34 cellular contexts compared by ENCODE assay signal in the genomic region with DNA sequence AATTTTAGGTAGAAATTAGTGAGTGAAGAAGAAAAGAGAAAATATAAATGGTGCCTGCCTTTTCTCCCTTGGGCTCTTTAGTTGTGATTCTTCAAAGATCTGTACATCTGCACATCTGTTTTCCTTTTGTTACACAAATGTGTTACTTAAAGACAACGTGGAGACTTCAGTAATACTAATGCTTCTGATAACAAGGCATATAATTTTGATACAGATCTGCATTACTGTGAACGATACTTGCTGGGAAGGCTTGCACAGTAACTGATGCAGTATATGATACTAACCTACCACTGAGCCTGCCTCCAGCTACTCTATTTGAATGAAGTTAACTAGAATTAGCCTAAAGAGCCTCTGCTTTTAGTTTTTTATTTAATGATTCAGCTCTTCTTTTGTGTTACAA.
"Had no signal": no experiment of that assay in that cellular context is flagged by ENCODE, and none has a peak within 500 bp of the region (broad histone marks: within the 10 kb centered on the region; RNA-seq: fewer than 3 reads in every experiment).

No MANE protein-coding gene starts in this region.

- H3K4me1 Mint-ChIP-seq: activated CD4-positive, alpha-beta memory T cell treated with anti-CD3 and anti-CD28 coated beads, Interleukin-2, amount 10 ng/mL, durations not matched to agents 7 days and 5 days; activated CD4-positive, alpha-beta T cell treated with anti-CD3 and anti-CD28 coated beads for 36 hours; activated CD4-positive, alpha-beta T cell treated with anti-CD3 and anti-CD28 coated beads, Interleukin-2, amount 10 ng/mL, durations not matched to agents 7 days and 5 days; activated CD8-positive, alpha-beta memory T cell treated with anti-CD3 and anti-CD28 coated beads, Interleukin-2, amount 10 ng/mL, durations not matched to agents 7 days and 5 days; activated naive CD8-positive, alpha-beta T cell treated with anti-CD3 and anti-CD28 coated beads for 36 hours had no signal

- DNase-seq: activated CD4-positive, alpha-beta memory T cell treated with anti-CD3 and anti-CD28 coated beads, Interleukin-2, amount 10 ng/mL, durations not matched to agents 7 days and 5 days; activated CD4-positive, alpha-beta T cell treated with anti-CD3 and anti-CD28 coated beads for 1 hour; activated CD4-positive, alpha-beta T cell treated with anti-CD3 and anti-CD28 coated beads for 36 hours; activated CD4-positive, alpha-beta T cell treated with anti-CD3 and anti-CD28 coated beads for 48 hours; activated CD4-positive, alpha-beta T cell treated with anti-CD3 and anti-CD28 coated beads, Interleukin-2, amount 10 ng/mL, durations not matched to agents 7 days and 5 days; activated CD4-positive, alpha-beta T cell treated with anti-CD3 and anti-CD28 coated beads, Interleukin-2, amount 50 U/mL, for 48 hours; activated CD4-positive, CD25-positive, alpha-beta regulatory T cell; activated CD8-positive, alpha-beta memory T cell treated with anti-CD3 and anti-CD28 coated beads for 24 hours; activated CD8-positive, alpha-beta memory T cell treated with anti-CD3 and anti-CD28 coated beads, Interleukin-2, amount 10 ng/mL, durations not matched to agents 7 days and 5 days; activated CD8-positive, alpha-beta memory T cell treated with anti-CD3 and anti-CD28 coated beads, Interleukin-2, amount 50 U/mL, for 48 hours; activated CD8-positive, alpha-beta T cell treated with anti-CD3 and anti-CD28 coated beads, Interleukin-2, amount 10 ng/mL, durations not matched to agents 7 days and 5 days; activated effector memory CD4-positive, alpha-beta T cell treated with Interleukin-2 at 50 U/mL for 16 hours; activated gamma-delta T cell treated with Interleukin-2 at 50 U/mL for 16 hours; activated naive CD4-positive, alpha-beta T cell; activated naive CD4-positive, alpha-beta T cell treated with anti-CD3 and anti-CD28 coated beads for 36 hours; activated naive CD4-positive, alpha-beta T cell treated with anti-CD3 and anti-CD28 coated beads, Interleukin-2, amount 50 U/mL, for 16 hours; activated naive CD8-positive, alpha-beta T cell treated with anti-CD3 and anti-CD28 coated beads for 36 hours; activated T-cell treated with anti-CD3 and anti-CD28 coated beads, Interleukin-2, amount 50 U/mL, for 24 hours; activated T-cell treated with anti-CD3 and anti-CD28 coated beads, Interleukin-2, amount 50 U/mL, for 48 hours; adrenal gland; amniotic stem cell; aorta; body of pancreas; brain microvascular endothelial cell; central memory CD4-positive, alpha-beta T cell; T-helper 2 cell; T-helper 9 cell had no signal

- H3K27ac Mint-ChIP-seq: activated CD4-positive, alpha-beta memory T cell treated with anti-CD3 and anti-CD28 coated beads, Interleukin-2, amount 10 ng/mL, durations not matched to agents 7 days and 5 days; activated CD4-positive, alpha-beta T cell treated with anti-CD3 and anti-CD28 coated beads for 36 hours; activated CD4-positive, alpha-beta T cell treated with anti-CD3 and anti-CD28 coated beads, Interleukin-2, amount 10 ng/mL, durations not matched to agents 7 days and 5 days; activated CD8-positive, alpha-beta memory T cell treated with anti-CD3 and anti-CD28 coated beads, Interleukin-2, amount 10 ng/mL, durations not matched to agents 7 days and 5 days; activated CD8-positive, alpha-beta T cell treated with anti-CD3 and anti-CD28 coated beads, Interleukin-2, amount 10 ng/mL, durations not matched to agents 7 days and 5 days; activated naive CD4-positive, alpha-beta T cell treated with anti-CD3 and anti-CD28 coated beads for 36 hours; activated naive CD4-positive, alpha-beta T cell treated with anti-CD3 and anti-CD28 coated beads, Interleukin-2, amount 50 U/mL, for 72 hours; activated naive CD8-positive, alpha-beta T cell treated with anti-CD3 and anti-CD28 coated beads for 36 hours; activated T-cell treated with anti-CD3 and anti-CD28 coated beads, Interleukin-2, amount 50 U/mL, for 24 hours; activated T-helper 2 cell treated with anti-CD3 and anti-CD28 coated beads, Interferon-gamma antibody, Interleukin-2, Interleukin-4, amounts not matched to agents 10 μg/mL and 5 μg/mL and 100 μg/mL, durations not matched to agents 14 hours and 24 hours and 36 hours; T-helper 1 cell treated with Interleukin-12 subunit alpha and Interleukin-12 subunit beta and Interleukin-4 antibody, amounts not matched to agents 30 μg/mL and 1 μg/mL, for 36 hours; T-helper 2 cell treated with Interferon-gamma antibody and Interleukin-4, amounts not matched to agents 5 μg/mL and 100 μg/mL, for 36 hours had no signal

- H3K9me3 ChIP-seq: adrenal gland, body of pancreas, breast epithelium had no signal

- H3K27ac ChIP-seq: adrenal gland, body of pancreas, brain microvascular endothelial cell, breast epithelium, VCaP had no signal

- H3K27me3 ChIP-seq: adrenal gland, body of pancreas, brain microvascular endothelial cell, breast epithelium had no signal

- H3K36me3 ChIP-seq: adrenal gland, brain microvascular endothelial cell, breast epithelium had no signal

- H3K4me1 ChIP-seq: adrenal gland, body of pancreas, breast epithelium had no signal

- H3K4me3 Mint-ChIP-seq: activated CD4-positive, alpha-beta memory T cell treated with anti-CD3 and anti-CD28 coated beads, Interleukin-2, amount 10 ng/mL, durations not matched to agents 7 days and 5 days; activated CD4-positive, alpha-beta T cell treated with anti-CD3 and anti-CD28 coated beads for 36 hours; activated CD4-positive, alpha-beta T cell treated with anti-CD3 and anti-CD28 coated beads, Interleukin-2, amount 10 ng/mL, durations not matched to agents 7 days and 5 days; activated CD8-positive, alpha-beta memory T cell treated with anti-CD3 and anti-CD28 coated beads, Interleukin-2, amount 10 ng/mL, durations not matched to agents 7 days and 5 days; activated CD8-positive, alpha-beta T cell treated with anti-CD3 and anti-CD28 coated beads, Interleukin-2, amount 10 ng/mL, durations not matched to agents 7 days and 5 days; activated naive CD4-positive, alpha-beta T cell treated with anti-CD3 and anti-CD28 coated beads for 36 hours; activated naive CD8-positive, alpha-beta T cell treated with anti-CD3 and anti-CD28 coated beads for 36 hours; activated T-cell treated with anti-CD3 and anti-CD28 coated beads, Interleukin-2, amount 50 U/mL, for 24 hours; T-helper 1 cell treated with Interleukin-12 subunit alpha and Interleukin-12 subunit beta and Interleukin-4 antibody, amounts not matched to agents 30 μg/mL and 1 μg/mL, for 36 hours; T-helper 2 cell treated with Interferon-gamma antibody and Interleukin-4, amounts not matched to agents 5 μg/mL and 100 μg/mL, for 36 hours had no signal

- H3K4me3 ChIP-seq: adrenal gland, body of pancreas, breast epithelium had no signal

- H3K27me3 Mint-ChIP-seq: activated CD4-positive, alpha-beta memory T cell treated with anti-CD3 and anti-CD28 coated beads, Interleukin-2, amount 10 ng/mL, durations not matched to agents 7 days and 5 days; activated CD4-positive, alpha-beta T cell treated with anti-CD3 and anti-CD28 coated beads for 36 hours; activated CD4-positive, alpha-beta T cell treated with anti-CD3 and anti-CD28 coated beads, Interleukin-2, amount 10 ng/mL, durations not matched to agents 7 days and 5 days; activated CD8-positive, alpha-beta memory T cell treated with anti-CD3 and anti-CD28 coated beads, Interleukin-2, amount 10 ng/mL, durations not matched to agents 7 days and 5 days; activated naive CD8-positive, alpha-beta T cell treated with anti-CD3 and anti-CD28 coated beads for 36 hours; activated T-cell treated with anti-CD3 and anti-CD28 coated beads, Interleukin-2, amount 50 U/mL, for 24 hours had no signal

- H3K36me3 Mint-ChIP-seq: activated naive CD4-positive, alpha-beta T cell treated with anti-CD3 and anti-CD28 coated beads, Interleukin-2, amount 50 U/mL, for 72 hours; activated naive CD8-positive, alpha-beta T cell treated with anti-CD3 and anti-CD28 coated beads for 36 hours had no signal

- ATAC-seq: activated CD4-positive, alpha-beta T cell treated with anti-CD3 and anti-CD28 coated beads for 36 hours; activated CD4-positive, CD25-positive, alpha-beta regulatory T cell treated with anti-CD3 and anti-CD28 coated beads, Interleukin-2, amount 50 U/mL, for 24 hours; activated CD8-positive, alpha-beta memory T cell treated with anti-CD3 and anti-CD28 coated beads, Interleukin-2, amount 10 ng/mL, durations not matched to agents 7 days and 5 days; activated CD8-positive, alpha-beta T cell treated with anti-CD3 and anti-CD28 coated beads, Interleukin-2, amount 10 ng/mL, durations not matched to agents 7 days and 5 days; activated naive CD4-positive, alpha-beta T cell treated with anti-CD3 and anti-CD28 coated beads, Interleukin-2, amount 50 U/mL, for 72 hours; body of pancreas had no signal

- H3K9me3 Mint-ChIP-seq: activated CD4-positive, alpha-beta T cell treated with anti-CD3 and anti-CD28 coated beads, Interleukin-2, amount 10 ng/mL, durations not matched to agents 7 days and 5 days had no signal
